Comparison of ENCODE assay signal across 13 cellular contexts in genomic region chr10:91621483-91622113, GRCh38.
"Had no signal": no experiment of that assay in that cellular context is flagged by ENCODE, and none has a peak within 500 bp of the region (broad histone marks: within the 10 kb centered on the region; RNA-seq: fewer than 3 reads in every experiment).

No MANE protein-coding gene starts in this region.

- H3K27ac ChIP-seq: ovary, thyroid gland had no signal

- H3K36me3 ChIP-seq: ovary, thyroid gland had no signal

- DNase-seq: activated naive CD4-positive, alpha-beta T cell; activated naive CD8-positive, alpha-beta T cell treated with anti-CD3 and anti-CD28 coated beads, Interleukin-2, amount 10 ng/mL, durations not matched to agents 7 days and 5 days; activated T-cell treated with anti-CD3 and anti-CD28 coated beads for 4 hours; anterior cingulate cortex; erythroblast; hypothalamus; ovary; stimulated activated CD4-positive, alpha-beta T cell treated with anti-CD3 and anti-CD28 coated beads, Interleukin-2, amount 100 ng/mL, for 48 hours; thyroid gland had no signal

- ATAC-seq: stimulated activated memory B cell treated with anti-CD40 and anti-IgM and Interleukin-4, amounts not matched to agents 10 μg/mL and 1 μg/mL and 100 μg/mL, for 72 hours had no signal

- H3K27me3 ChIP-seq: ovary, thyroid gland had no signal

- H3K4me3 ChIP-seq: lung, ovary, thyroid gland had no signal

- H3K9me3 ChIP-seq: ovary, thyroid gland had no signal

- H3K4me1 ChIP-seq: thyroid gland had no signal

- FAIRE-seq: bronchial epithelial cell, urothelium cell line had no signal
